Comparison of ENCODE assay signal across 9 cellular contexts in the genomic region with DNA sequence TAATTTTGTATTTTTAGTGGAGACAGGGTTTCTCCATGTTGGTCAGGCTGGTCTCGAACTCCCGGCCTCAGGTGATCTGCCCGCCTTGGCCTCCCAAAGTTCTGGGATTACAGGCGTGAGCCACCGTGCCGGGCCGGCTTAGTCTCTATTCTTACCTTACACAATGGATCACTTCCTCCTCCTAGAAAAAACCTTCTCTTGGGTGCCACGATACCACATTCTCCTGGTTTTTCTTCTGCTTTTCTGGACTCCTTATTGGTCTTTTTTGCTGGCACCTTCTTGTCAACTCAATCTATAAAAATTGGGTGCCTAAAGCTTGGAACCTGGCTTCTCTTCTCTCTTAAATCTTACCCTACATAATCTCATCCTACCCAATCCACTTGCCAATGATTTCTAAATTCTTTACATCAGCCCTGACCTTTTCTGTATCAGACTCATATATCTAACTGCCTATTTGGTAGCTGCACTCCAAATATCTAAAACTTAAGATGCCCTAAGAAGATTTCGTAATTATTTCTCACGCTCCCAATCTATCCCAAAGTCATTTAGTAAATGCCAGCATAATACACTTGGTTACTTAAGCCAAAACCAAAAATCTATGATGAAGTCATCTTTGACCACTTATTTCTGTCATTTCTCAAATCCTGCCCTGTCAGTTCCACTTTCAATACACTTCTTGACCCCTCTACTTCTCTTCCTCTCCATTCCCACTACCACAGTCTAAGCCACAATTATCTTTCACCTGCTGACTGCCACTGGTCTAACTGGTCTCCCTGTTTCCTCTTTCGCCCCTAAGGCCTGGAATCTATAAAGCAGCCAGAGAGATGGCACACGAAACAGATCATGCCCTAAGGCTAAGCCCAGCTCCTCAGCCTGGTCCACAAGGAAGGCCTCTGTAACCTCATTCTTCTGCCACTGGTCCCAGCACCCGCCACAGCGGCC. TPM values are rescaled to one million over a fixed set of nuclear protein-coding genes. Genes with fewer than 3 reads are reported as not detected.
DNase-seq lines count a peak whose midpoint lies in the region; ATAC-seq and TF ChIP-seq lines count a peak whose summit lies in the region.
"Had no signal": no experiment of that assay in that cellular context is flagged by ENCODE, and none has a peak within 500 bp of the region (broad histone marks: within the 10 kb centered on the region; RNA-seq: fewer than 3 reads in every experiment).

No MANE protein-coding gene starts in this region.

- H3K36me3 ChIP-seq in A673 (ENCODE audit: insufficient read depth, low read length, poor library complexity, severe bottlenecking) (peaks cover 18% of the 10 kb centered on the region), endodermal cell (ENCODE audit: control insufficient read depth, insufficient read depth, low read length) (peaks cover 61% of the 10 kb centered on the region)

- H3K4me3 ChIP-seq in A673 (ENCODE audit: low read depth, low read length, poor library complexity, severe bottlenecking) (peak overlapping the region; percentile 90), endodermal cell (ENCODE audit: low read length) (peak overlapping the region; percentile 90)

- H3K4me1 ChIP-seq in A673 (ENCODE audit: insufficient read depth, low read length, poor library complexity, severe bottlenecking): peaks cover 3% of the 10 kb centered on the region
- H3K4me1 ChIP-seq in endodermal cell (ENCODE audit: control insufficient read depth, insufficient read depth, low read length): no peaks in the 10 kb centered on the region

- TSS peak; percentile 69 for BruUV-seq in A673 (replicated peaks; lab: Mats Ljungman, UMichigan)

- POLR2A ChIA-PET in A673 (lab: Charles Lee; ENCODE audit: low non-redundant PET): no interaction called here

- no peaks in the 10 kb centered on the region for H3K9me3 Mint-ChIP-seq in endodermal cell

- peak overlapping the region; percentile 94 for H3K9ac ChIP-seq in endodermal cell (ENCODE audit: extremely low read depth, low read length, poor library complexity, severe bottlenecking)

- peaks cover 12% of the 10 kb centered on the region for H3K4me1 Mint-ChIP-seq in endodermal cell

- H3K27me3 ChIP-seq in A673 (replicated peaks; ENCODE audit: insufficient read depth, low read depth, low read length, poor library complexity): no peaks in the 10 kb centered on the region
- no peaks in the 10 kb centered on the region for H3K27me3 ChIP-seq in endodermal cell (ENCODE audit: control insufficient read depth, insufficient read depth, low read length, poor library complexity, severe bottlenecking)

- H3K4me3 Mint-ChIP-seq in endodermal cell: peak overlapping the region; percentile 72

- CTCF ChIA-PET in A673 (lab: Charles Lee): no interaction called here

- no peak for DNase-seq in A673 (ENCODE audit: low spot score)
- peak; percentile 61 for DNase-seq in NOMO-1 treated with DMSO at 0.1 percent for 48 hours (lab: John Stamatoyannopoulos, UW; ENCODE audit: unreplicated experiment)
- DNase-seq in endodermal cell: no peak
- DNase-seq in pons (ENCODE audit: low spot score): peak; percentile 27
- no peak for DNase-seq in stimulated activated CD4-positive, alpha-beta T cell treated with anti-CD3 and anti-CD28 coated beads, Interleukin-1b, Interleukin-23, amount 100 ng/mL, for 48 hours
- no peak for DNase-seq in head of caudate nucleus

- H3K27ac Mint-ChIP-seq in endodermal cell: peak overlapping the region; percentile 93

- intact Hi-C loops in A673 (cut with micrococcal nuclease; ENCODE audit: unreplicated experiment) (no loop called here), head of caudate nucleus (cut with DNase I) (no loop called here)

- TF ChIP-seq CTCF in A673 (conservative IDR thresholded peaks at IDR 0.05; ENCODE audit: low read depth, low read length): no peak
- TF ChIP-seq CTCF in endodermal cell (conservative IDR thresholded peaks at IDR 0.05): no peak

- H3K9me3 ChIP-seq in A673 (ENCODE audit: low read depth, low read length, poor library complexity, severe bottlenecking): no peaks in the 10 kb centered on the region
- no peaks in the 10 kb centered on the region for H3K9me3 ChIP-seq in endodermal cell (ENCODE audit: control insufficient read depth, low read length)

- H3K27ac ChIP-seq in A673 (ENCODE audit: low read depth, low read length, poor library complexity, severe bottlenecking) (peak overlapping the region; percentile 95), endodermal cell (ENCODE audit: low read depth, low read length) (no peak overlapping the region)

- no peaks in the 10 kb centered on the region for H3K27me3 Mint-ChIP-seq in endodermal cell (ENCODE audit: insufficient read depth)

- 68 to 85% methylated on average over 12 to 14 of the region's 14 CpGs for WGBS in endodermal cell (ENCODE audit: insufficient coverage in 1 of 2, insufficient read length in 1 of 2), 2 experiments

- ATAC-seq in GM21381 (IDR thresholded peaks at IDR 0.05; ENCODE audit: unreplicated experiment): peak; percentile 12
- no peak for ATAC-seq in HG02840 (IDR thresholded peaks at IDR 0.05; ENCODE audit: low FRiP score, unreplicated experiment)

- peaks cover 26% of the 10 kb centered on the region for H3K36me3 Mint-ChIP-seq in endodermal cell (ENCODE audit: low read depth)

RNA-seq across cellular contexts. Expression of a gene that starts 43.2 kb away (rescaled TPM):
- total RNA-seq in A673 (2021) (35.3 and 38.5 TPM in 2 replicates), endodermal cell (10 to 100 TPM; 44.8 to 52.8 TPM)
- 47.4 TPM for polyA plus RNA-seq in endodermal cell (2013, experiment 1 of 2)
- polyA plus RNA-seq in endodermal cell (2013, experiment 2 of 2): 46.7 TPM

RNA-seq across cellular contexts. Expression of a gene that starts 54.9 kb away (rescaled TPM):
- total RNA-seq in A673 (2021) (not detected in 2 replicates), endodermal cell (under 1 TPM; 0.22 to 0.77 TPM)
- polyA plus RNA-seq in endodermal cell (2013, experiment 1 of 2): 0.68 TPM
- 0.83 TPM for polyA plus RNA-seq in endodermal cell (2013, experiment 2 of 2)
- total RNA-seq: myocyte had no signal

Comparison
In these comparisons a context has a peak if more than half of its experiments do, and no peak if none do; other contexts are left out.
1. DNase-seq: peak in NOMO-1 treated with DMSO at 0.1 percent for 48 hours (single experiment) and pons (single experiment); none in A673 (single experiment), endodermal cell (single experiment), stimulated activated CD4-positive, alpha-beta T cell treated with anti-CD3 and anti-CD28 coated beads, Interleukin-1b, Interleukin-23, amount 100 ng/mL, for 48 hours (single experiment) and head of caudate nucleus (0 of 42).